ENCODE assay signal across 9 cellular contexts in genomic region chr12:66107451-66107915, GRCh38. TPM values are rescaled to one million over a fixed set of nuclear protein-coding genes. Genes with fewer than 3 reads are reported as not detected.
DNase-seq lines count a peak whose midpoint lies in the region; ATAC-seq, FAIRE-seq and TF ChIP-seq lines count a peak whose summit lies in the region.
"Had no signal": no experiment of that assay in that cellular context is flagged by ENCODE, and none has a peak within 500 bp of the region (broad histone marks: within the 10 kb centered on the region; RNA-seq: fewer than 3 reads in every experiment).

No MANE protein-coding gene starts in this region.

- DNase-seq in EH (ENCODE audit: low read depth) (peak; percentile 91), HS-27A (ENCODE audit: low read depth) (peak; percentile 80), NCI-H748 (lab: John Stamatoyannopoulos, UW; ENCODE audit: unreplicated experiment) (peak; percentile 87), erythroblast (lab: John Stamatoyannopoulos, UW) (peak; percentile 83 to 89), urothelium cell line (ENCODE audit: low spot score) (peak; percentile 76)
- peak; percentile 5 to 34 for DNase-seq in activated CD4-positive, alpha-beta T cell treated with anti-CD3 and anti-CD28 coated beads, Interleukin-2, amount 50 U/mL, for 48 hours
- peak in 8 of 9 donors; percentile 37 to 78 (median 67) for DNase-seq in naive thymus-derived CD4-positive, alpha-beta T cell

- no peaks in the 10 kb centered on the region for H3K4me1 ChIP-seq in naive thymus-derived CD4-positive, alpha-beta T cell (ENCODE audit: control insufficient read depth in 2 of 2, insufficient read depth in 2 of 2, low read length in 2 of 2)

- H3K4me3 ChIP-seq in naive thymus-derived CD4-positive, alpha-beta T cell (ENCODE audit: low read length) = no peak overlapping the region

- no peaks in the 10 kb centered on the region for H3K36me3 ChIP-seq in naive thymus-derived CD4-positive, alpha-beta T cell (ENCODE audit: control insufficient read depth in 2 of 3, insufficient read depth in 3 of 3, low read length in 3 of 3)

- H3K9me3 ChIP-seq in naive thymus-derived CD4-positive, alpha-beta T cell (ENCODE audit: control insufficient read depth in 2 of 3, low read length in 3 of 3) = no peaks in the 10 kb centered on the region

- H3K27ac Mint-ChIP-seq in naive thymus-derived CD4-positive, alpha-beta T cell = no peak overlapping the region

- CTCF ChIA-PET in naive thymus-derived CD4-positive, alpha-beta T cell (lab: Charles Lee) = interaction anchor here (0.9 to 1.4 kb wide), 3 partner anchors 301 to 1217 kb away, joined by 3 to 6 read pairs (median 4); no protein-coding TSS in a partner anchor

- intact Hi-C loops in naive thymus-derived CD4-positive, alpha-beta T cell (cut with micrococcal nuclease) = loop anchor here (1.0 kb wide), 3 partner anchors 302 to 1216 kb away; no protein-coding TSS in a partner anchor

- no peak overlapping the region for H3K4me3 Mint-ChIP-seq in naive thymus-derived CD4-positive, alpha-beta T cell

- no peak for TF ChIP-seq POLR2A in erythroblast (IDR thresholded peaks at IDR 0.05; ENCODE audit: low read length)

- POLR2A ChIA-PET in naive thymus-derived CD4-positive, alpha-beta T cell (lab: Charles Lee) = no interaction called here

- H3K27me3 ChIP-seq in naive thymus-derived CD4-positive, alpha-beta T cell (ENCODE audit: control insufficient read depth in 2 of 2, insufficient read depth in 2 of 2, low read length in 2 of 2) = no peaks in the 10 kb centered on the region

- H3K4me1 Mint-ChIP-seq in naive thymus-derived CD4-positive, alpha-beta T cell = peaks cover 2 to 12% (median 4%) of the 10 kb centered on the region in 7 donors

- peak; percentile 50 for FAIRE-seq in urothelium cell line (lab: Jason Lieb, UNC)
- FAIRE-seq: endometrium had no signal

- H3K36me3 Mint-ChIP-seq in naive thymus-derived CD4-positive, alpha-beta T cell = no peaks in the 10 kb centered on the region

- peak; percentile 88 for ATAC-seq in GM21447 (IDR thresholded peaks at IDR 0.05; ENCODE audit: unreplicated experiment)
- peak; percentile 93 for ATAC-seq in naive thymus-derived CD4-positive, alpha-beta T cell

- no peaks in the 10 kb centered on the region for H3K9me3 Mint-ChIP-seq in naive thymus-derived CD4-positive, alpha-beta T cell

- no peak overlapping the region for H3K27ac ChIP-seq in naive thymus-derived CD4-positive, alpha-beta T cell (ENCODE audit: low read depth, low read length)

- peaks cover 6 to 23% (median 20%) of the 10 kb centered on the region in 5 donors for H3K27me3 Mint-ChIP-seq in naive thymus-derived CD4-positive, alpha-beta T cell

RNA-seq across cellular contexts. Expression of gene LLPH, which starts 23.1 kb away (rescaled TPM):
- total RNA-seq in naive thymus-derived CD4-positive, alpha-beta T cell = 10 to 100 TPM; 14.7 to 29.1 (median 28.4) TPM
- 10 to 100 TPM; 28.1 to 31.1 TPM for polyA plus RNA-seq in naive thymus-derived CD4-positive, alpha-beta T cell

Comparison
In these comparisons a context has a peak if more than half of its experiments do, and no peak if none do; other contexts are left out.
1. DNase-seq: peak in every context shown above with its lines; median percentile 91 in EH; 87 in NCI-H748; 86 in erythroblast; 80 in HS-27A; 76 in urothelium cell line; 67 in naive thymus-derived CD4-positive, alpha-beta T cell; 20 in activated CD4-positive, alpha-beta T cell treated with anti-CD3 and anti-CD28 coated beads, Interleukin-2, amount 50 U/mL, for 48 hours.